ENCODE assay signal across 13 cellular contexts in the genomic region with DNA sequence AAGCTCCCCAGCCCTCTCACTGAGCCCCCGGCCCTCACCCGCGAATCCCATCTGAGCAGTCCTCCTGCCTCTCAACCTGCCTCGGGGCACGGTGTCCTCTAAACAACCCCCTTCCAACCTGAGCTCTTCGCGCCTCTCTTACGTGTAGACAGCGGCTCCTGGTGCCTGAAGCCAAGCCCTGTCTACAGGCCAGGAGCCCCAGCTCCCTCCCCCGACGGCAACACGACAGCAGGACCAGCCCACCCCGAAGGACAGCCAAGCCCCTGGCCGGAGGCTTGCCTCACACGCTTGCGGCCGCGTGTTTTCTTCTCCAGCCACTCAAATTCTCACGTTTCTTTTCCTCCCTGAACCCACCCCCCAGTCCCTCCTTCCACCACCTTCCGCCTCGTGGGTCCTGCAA. TPM values are rescaled to one million over a fixed set of nuclear protein-coding genes. Genes with fewer than 3 reads are reported as not detected.
"Had no signal": no experiment of that assay in that cellular context is flagged by ENCODE, and none has a peak within 500 bp of the region (broad histone marks: within the 10 kb centered on the region; RNA-seq: fewer than 3 reads in every experiment).

No MANE protein-coding gene starts in this region.

RNA-seq across cellular contexts. Expression of a gene that starts 9.0 kb away (rescaled TPM):
- total RNA-seq: activated B cell treated with CpG ODN at 0.5 μM for 24 hours; activated CD4-positive, alpha-beta memory T cell treated with anti-CD3 and anti-CD28 coated beads for 36 hours; activated CD4-positive, alpha-beta memory T cell treated with anti-CD3 and anti-CD28 coated beads, Interleukin-2, amount 10 ng/mL, durations not matched to agents 7 days and 5 days; activated CD4-positive, alpha-beta T cell treated with anti-CD3 and anti-CD28 coated beads for 36 hours; activated CD4-positive, alpha-beta T cell treated with anti-CD3 and anti-CD28 coated beads, Interleukin-2, amount 10 ng/mL, durations not matched to agents 24 days and 14 days; activated CD4-positive, alpha-beta T cell treated with anti-CD3 and anti-CD28 coated beads, Interleukin-2, amount 10 ng/mL, durations not matched to agents 7 days and 5 days; activated CD8-positive, alpha-beta memory T cell treated with anti-CD3 and anti-CD28 coated beads for 36 hours; activated CD8-positive, alpha-beta memory T cell treated with anti-CD3 and anti-CD28 coated beads, Interleukin-2, amount 10 ng/mL, durations not matched to agents 7 days and 5 days; activated CD8-positive, alpha-beta T cell treated with anti-CD3 and anti-CD28 coated beads for 36 hours; activated CD8-positive, alpha-beta T cell treated with anti-CD3 and anti-CD28 coated beads, Interleukin-2, amount 10 ng/mL, durations not matched to agents 7 days and 5 days; T-helper 1 cell treated with Interleukin-12 subunit alpha and Interleukin-12 subunit beta and Interleukin-4 antibody, amounts not matched to agents 30 ng/mL and 1 ng/mL, for 36 hours; T-helper 2 cell treated with Interferon-gamma antibody and Interleukin-4, amounts not matched to agents 100 ng/mL and 5 ng/mL, for 36 hours; WTC11 had no signal
